38 cellular contexts compared by ENCODE assay signal in the genomic region with DNA sequence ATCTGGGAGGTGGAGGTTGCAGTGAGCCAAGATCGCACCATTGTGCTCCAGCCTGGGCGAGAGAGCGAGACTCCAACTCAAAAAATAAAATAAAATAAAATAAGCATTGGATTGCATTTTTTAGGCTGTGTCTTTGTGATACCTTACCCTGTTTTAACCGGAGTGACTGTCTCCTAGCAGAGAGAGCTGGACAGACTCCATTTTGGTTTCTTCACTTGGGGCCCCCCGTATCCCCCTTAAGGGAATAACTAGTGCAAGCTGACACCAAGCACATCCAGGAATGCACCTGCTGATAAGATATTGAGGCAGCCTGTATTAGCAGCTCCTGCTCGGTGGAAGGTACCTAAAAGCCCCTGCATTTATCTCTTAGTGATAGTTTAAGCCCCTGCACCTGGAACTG. TPM values are rescaled to one million over a fixed set of nuclear protein-coding genes. Genes with fewer than 3 reads are reported as not detected.
"Had no signal": no experiment of that assay in that cellular context is flagged by ENCODE, and none has a peak within 500 bp of the region (broad histone marks: within the 10 kb centered on the region; RNA-seq: fewer than 3 reads in every experiment).

No MANE protein-coding gene starts in this region.

- H3K9me3 ChIP-seq: MG63 had no signal

- H3K36me3 ChIP-seq: MG63 had no signal

- DNase-seq: Karpas-422, Kasumi-1, MG63, MM.1S, MV-4-11, NCI-H1048, NCI-H1092, NCI-H1092 treated with DMSO at 0.1 percent for 48 hours, NCI-H1105, NCI-H1105 treated with DMSO at 0.1 percent for 48 hours, NCI-H1417 treated with DMSO at 0.1 percent for 48 hours, NCI-H1436, NCI-H1436 treated with DMSO at 0.1 percent for 48 hours, NCI-H146, NCI-H1694, NCI-H1694 treated with DMSO at 0.1 percent for 48 hours, NCI-H187, NCI-H187 treated with DMSO at 0.1 percent for 48 hours, NCI-H2029, NCI-H2029 treated with DMSO at 0.1 percent for 48 hours, NCI-H2081, NCI-H2081 treated with DMSO at 0.1 percent for 48 hours, NCI-H2107, NCI-H2171, NCI-H2227 treated with DMSO at 0.1 percent for 48 hours, NCI-H226, NCI-H345, NCI-H446, NCI-H446 treated with DMSO at 0.1 percent for 48 hours, NCI-H510A, NCI-H510A treated with DMSO at 0.1 percent for 48 hours, NCI-H524, NCI-H524 treated with DMSO at 0.1 percent for 48 hours, NCI-H526 had no signal

- H3K4me3 ChIP-seq: MG63 had no signal

RNA-seq across cellular contexts. Expression of a gene that starts 20.8 kb away (rescaled TPM):
- total RNA-seq: LHCN-M2, M059J, MCF 10A, NCI-H460 had no signal

RNA-seq across cellular contexts. Expression of a gene that starts 40.7 kb away (rescaled TPM):
- total RNA-seq: LHCN-M2, M059J, MCF 10A, NCI-H460 had no signal
